In the genomic region with DNA sequence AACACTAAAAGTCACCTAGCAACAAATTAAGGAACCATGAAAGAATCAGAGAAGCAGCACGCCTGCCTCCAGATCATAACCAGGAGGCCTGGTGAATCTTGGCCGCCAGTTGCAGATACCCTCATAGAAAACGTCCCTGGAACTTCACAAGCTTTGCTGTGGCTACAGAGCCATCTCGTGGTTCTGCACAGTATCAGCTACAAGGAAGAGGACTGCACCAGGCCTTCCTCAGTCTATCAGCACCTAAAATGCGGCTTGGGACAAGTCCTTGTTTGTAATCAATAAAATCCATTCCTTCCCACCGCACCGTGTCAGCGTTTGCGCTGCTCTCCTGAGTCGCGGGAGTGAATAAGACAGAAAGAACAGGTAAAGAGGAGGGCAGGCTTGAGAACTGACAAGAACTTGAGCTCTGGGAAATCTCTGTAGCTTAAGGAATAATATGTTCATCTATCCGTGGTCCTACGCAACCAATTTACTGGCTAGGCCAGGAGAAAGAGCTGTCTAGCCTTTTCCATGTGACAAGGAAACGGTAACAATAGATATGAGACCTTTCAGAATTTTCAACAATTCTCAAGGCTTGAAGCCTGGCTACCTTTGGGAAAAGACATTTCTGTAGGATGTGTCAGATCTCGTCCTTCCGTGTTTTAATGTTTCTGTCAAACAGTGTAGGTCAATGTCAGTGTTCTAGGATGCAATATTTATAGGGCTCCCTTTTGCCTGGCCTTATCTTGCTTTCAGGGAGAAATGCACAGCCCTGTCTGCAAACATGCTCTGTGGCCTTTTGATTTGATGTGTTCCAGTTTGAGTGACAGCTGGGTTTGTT, we compare ENCODE assay signal across 8 cellular contexts.
DNase-seq lines count a peak whose midpoint lies in the region; ATAC-seq and TF ChIP-seq lines count a peak whose summit lies in the region.

No MANE protein-coding gene starts in this region.

- TF ChIP-seq POLR2A in spleen (IDR thresholded peaks at IDR 0.05): no peak

- H4K20me1 ChIP-seq in DOHH2 (ENCODE audit: control insufficient read depth, insufficient read depth, low read depth, low read length) (no peaks in the 10 kb centered on the region), hepatocyte (ENCODE audit: insufficient read depth, poor library complexity, severe bottlenecking) (no peaks in the 10 kb centered on the region)

- DNase-seq in NCI-H1694 treated with DMSO at 0.1 percent for 48 hours (lab: John Stamatoyannopoulos, UW) (peak; percentile 88), amygdala (lab: John Stamatoyannopoulos, UW) (peak in 33 of 56 donors; percentile 3 to 72 (median 27)), hepatocyte (ENCODE audit: low spot score) (peak; percentile 79), spleen (no peak)
- no peak for DNase-seq in activated T-cell treated with anti-CD3 and anti-CD28 coated beads, Interleukin-2, amount 50 U/mL, for 48 hours

- no peaks in the 10 kb centered on the region for H3K4me1 ChIP-seq in DOHH2 (ENCODE audit: control insufficient read depth, low read length)
- H3K4me1 ChIP-seq in hepatocyte (ENCODE audit: insufficient read depth): no peaks in the 10 kb centered on the region
- no peaks in the 10 kb centered on the region for H3K4me1 ChIP-seq in spleen

- no peaks in the 10 kb centered on the region; the same call in 1 of the 2 replicates for H3K27me3 ChIP-seq in DOHH2 (ENCODE audit: control insufficient read depth, low read length)
- no peaks in the 10 kb centered on the region for H3K27me3 ChIP-seq in hepatocyte
- H3K27me3 ChIP-seq in spleen (replicated peaks in 1 of 7): peaks cover 0 to 12% (median 0%) of the 10 kb centered on the region in 7 donors

- H3F3A ChIP-seq in DOHH2 (ENCODE audit: control insufficient read depth, insufficient read depth): no peaks in the 10 kb centered on the region

- no peak overlapping the region for H2AFZ ChIP-seq in hepatocyte

- H3K4me2 ChIP-seq in DOHH2 (ENCODE audit: low read length) (no peak overlapping the region), hepatocyte (no peak overlapping the region)

- H3K27ac ChIP-seq in DOHH2 (ENCODE audit: low read depth, low read length): no peak overlapping the region
- H3K27ac ChIP-seq in hepatocyte: no peak overlapping the region
- no peak overlapping the region for H3K27ac ChIP-seq in spleen

- no peaks in the 10 kb centered on the region for H3K79me2 ChIP-seq in DOHH2 (ENCODE audit: control insufficient read depth, low read length)
- H3K79me2 ChIP-seq in hepatocyte: no peaks in the 10 kb centered on the region

- H3K4me3 ChIP-seq in DOHH2 (ENCODE audit: low read length) (no peak overlapping the region), hepatocyte (no peak overlapping the region), spleen (no peak overlapping the region)

- H3K9me2 ChIP-seq in DOHH2 (replicated peaks; ENCODE audit: control insufficient read depth, low read length) (no peaks in the 10 kb centered on the region), hepatocyte (replicated peaks; ENCODE audit: insufficient read depth) (no peaks in the 10 kb centered on the region)

- no peaks in the 10 kb centered on the region for H3K9me3 ChIP-seq in DOHH2 (ENCODE audit: control insufficient read depth, insufficient read depth, low read length)
- H3K9me3 ChIP-seq in hepatocyte (ENCODE audit: low read depth): no peaks in the 10 kb centered on the region
- H3K9me3 ChIP-seq in spleen: no peaks in the 10 kb centered on the region

- no peak for ATAC-seq in HG03097 (IDR thresholded peaks at IDR 0.05; ENCODE audit: low FRiP score, unreplicated experiment)
- no peak for ATAC-seq in HG02970 (IDR thresholded peaks at IDR 0.05; ENCODE audit: low FRiP score, unreplicated experiment)

- 52% methylated on average over 16 of the region's 16 CpGs for WGBS in hepatocyte (ENCODE audit: low lambda C conversion rate, missing lambda C conversion rate)
- 57 to 74% (median 68%) methylated on average over 16 of the region's 16 CpGs for WGBS in spleen, 5 donors

- TF ChIP-seq CTCF in DOHH2 (IDR thresholded peaks at IDR 0.05; ENCODE audit: low read depth, low read length, poor library complexity, severe bottlenecking) (peak; percentile 10), hepatocyte (IDR thresholded peaks at IDR 0.05; ENCODE audit: poor library complexity) (peak; percentile 76), spleen (IDR thresholded peaks at IDR 0.05 in 8 of 11, conservative IDR thresholded peaks at IDR 0.05 in 3 of 11) (peak in 9 of 11 experiments; percentile 14 to 52 (median 28))

- H3K36me3 ChIP-seq in DOHH2 (ENCODE audit: control insufficient read depth, low read length) (no peaks in the 10 kb centered on the region), hepatocyte (replicated peaks; ENCODE audit: insufficient read depth, low read depth) (no peaks in the 10 kb centered on the region), spleen (no peaks in the 10 kb centered on the region)

- intact Hi-C loops in spleen (cut with DNase I; ENCODE audit: low total_unique reads): no loop called here

Comparison
In these comparisons a context has a peak if more than half of its experiments do, and no peak if none do; other contexts are left out.
1. CTCF ChIP-seq: peak in every context shown above with its lines; median percentile 76 in hepatocyte; 28 in spleen; 10 in DOHH2.
2. DNase-seq: peak in NCI-H1694 treated with DMSO at 0.1 percent for 48 hours (single experiment), amygdala (33 of 56) and hepatocyte (single experiment); none in spleen (single experiment) and activated T-cell treated with anti-CD3 and anti-CD28 coated beads, Interleukin-2, amount 50 U/mL, for 48 hours (0 of 2).